ENCODE assay signal across 10 cellular contexts in genomic region chr22:24133187-24133965, GRCh38. TPM values are rescaled to one million over a fixed set of nuclear protein-coding genes. Genes with fewer than 3 reads are reported as not detected.
A peak's percentile ranks its signal among the peaks of the same experiment; 100 is the strongest.
DNase-seq lines count a peak whose midpoint lies in the region; TF ChIP-seq lines count a peak whose summit lies in the region.
"Had no signal": no experiment of that assay in that cellular context is flagged by ENCODE, and none has a peak within 500 bp of the region (broad histone marks: within the 10 kb centered on the region; RNA-seq: fewer than 3 reads in every experiment).

No MANE protein-coding gene starts in this region.

- H3K27me3 ChIP-seq in left ventricle myocardium inferior (ENCODE audit: low read depth), result no peaks in the 10 kb centered on the region
- no peaks in the 10 kb centered on the region for H3K27me3 ChIP-seq in thymus (ENCODE audit: control insufficient read depth, insufficient read depth)

- no peak overlapping the region for H3K27ac ChIP-seq in left ventricle myocardium inferior (replicated peaks)
- H3K27ac ChIP-seq in thymus (ENCODE audit: low read depth), result peak overlapping the region; percentile 61
- H3K27ac ChIP-seq: 22Rv1 had no signal

- H3K4me1 Mint-ChIP-seq in mesothelial cell of epicardium, result peaks cover 5% of the 10 kb centered on the region

- peak; percentile 63 for TF ChIP-seq CTCF in left ventricle myocardium inferior (IDR thresholded peaks at IDR 0.05; ENCODE audit: borderline replicate concordance)
- no peak for TF ChIP-seq CTCF in mesothelial cell of epicardium (IDR thresholded peaks at IDR 0.05; ENCODE audit: unreplicated experiment)

- H3K9me3 ChIP-seq in left ventricle myocardium inferior (replicated peaks) (no peaks in the 10 kb centered on the region), thymus (ENCODE audit: control insufficient read depth) (no peaks in the 10 kb centered on the region)

- intact Hi-C loops in left ventricle myocardium inferior (cut with micrococcal nuclease), result no loop called here

- H3K4me3 ChIP-seq in left ventricle myocardium inferior (no peak overlapping the region), thymus (ENCODE audit: low read length) (no peak overlapping the region)

- no peak overlapping the region for H3K4me3 Mint-ChIP-seq in mesothelial cell of epicardium

- no peak overlapping the region for H3K27ac Mint-ChIP-seq in mesothelial cell of epicardium

- H3K9me3 Mint-ChIP-seq in mesothelial cell of epicardium, result no peaks in the 10 kb centered on the region

- 94% methylated on average over 11 of the region's 11 CpGs for WGBS in thymus

- H3K36me3 ChIP-seq in left ventricle myocardium inferior (peaks cover 52% of the 10 kb centered on the region), thymus (ENCODE audit: control insufficient read depth, insufficient read depth) (peaks cover 28% of the 10 kb centered on the region)

- peaks cover 13% of the 10 kb centered on the region for H3K36me3 Mint-ChIP-seq in mesothelial cell of epicardium

- H3K4me1 ChIP-seq in left ventricle myocardium inferior (peaks cover 24% of the 10 kb centered on the region), thymus (ENCODE audit: control insufficient read depth, insufficient read depth, low read length) (peaks cover 20% of the 10 kb centered on the region)

- DNase-seq in DMS 273 (lab: John Stamatoyannopoulos, UW; ENCODE audit: unreplicated experiment) (peak; percentile 4), DMS 273 treated with DMSO at 0.1 percent for 48 hours (lab: John Stamatoyannopoulos, UW) (no peak), left ventricle myocardium inferior (peak; percentile 25), inferior parietal cortex (ENCODE audit: extremely low spot score) (no peak), D341Med (ENCODE audit: low spot score) (no peak), mesothelial cell of epicardium (ENCODE audit: low spot score in 2 of 2, unreplicated experiment in 2 of 2) (no peak)
- peak; percentile 58 for DNase-seq in activated CD8-positive, alpha-beta memory T cell treated with anti-CD3 and anti-CD28 coated beads, Interleukin-2, amount 50 U/mL, for 4 hours
- DNase-seq: SW 1271 had no signal

- no peaks in the 10 kb centered on the region for H3K27me3 Mint-ChIP-seq in mesothelial cell of epicardium (ENCODE audit: low read depth)

RNA-seq across cellular contexts. Expression of gene SUSD2, which starts 47.9 kb away (rescaled TPM):
- total RNA-seq in left ventricle myocardium inferior (3.2 TPM), mesothelial cell of epicardium (0.91 to 1.4 TPM (median 1.2 TPM) in 3 replicates)
- 4.1 TPM for polyA plus RNA-seq in thymus

Comparison
In these comparisons a context has a peak if more than half of its experiments do, and no peak if none do; other contexts are left out.
1. DNase-seq: peak in DMS 273 (single experiment), activated CD8-positive, alpha-beta memory T cell treated with anti-CD3 and anti-CD28 coated beads, Interleukin-2, amount 50 U/mL, for 4 hours (single experiment) and left ventricle myocardium inferior (single experiment); none in DMS 273 treated with DMSO at 0.1 percent for 48 hours (single experiment), inferior parietal cortex (single experiment), D341Med (single experiment) and mesothelial cell of epicardium (0 of 2).